In the genomic region with DNA sequence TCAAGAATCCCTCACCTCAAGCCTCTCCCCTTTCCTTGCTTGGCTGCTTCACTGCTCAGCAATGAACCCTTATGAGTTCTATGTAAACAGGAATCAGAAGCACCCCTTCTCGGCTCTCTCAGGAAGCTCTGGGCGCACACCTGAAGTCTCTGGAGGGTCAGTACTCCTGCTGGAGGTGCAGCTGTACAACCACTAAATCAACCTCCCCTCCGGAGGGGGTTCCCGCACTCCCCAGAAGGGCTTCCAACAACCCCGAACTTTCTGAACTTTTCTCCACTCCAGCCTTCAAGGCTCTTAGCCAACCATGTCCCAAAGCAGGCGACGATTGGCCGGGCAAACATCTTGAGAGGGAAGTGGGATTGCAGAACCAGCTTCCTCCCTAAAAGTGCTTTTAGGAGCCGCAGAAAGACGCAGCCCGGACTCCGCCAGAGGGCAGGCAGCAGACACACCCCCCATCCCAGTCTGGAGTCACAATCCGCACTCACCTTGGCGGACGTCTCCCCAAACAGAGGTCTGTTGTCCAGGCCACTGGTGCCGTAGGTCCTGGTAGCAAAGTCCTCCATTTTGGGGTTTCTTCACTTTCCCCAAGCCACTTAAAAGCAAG, we compare ENCODE assay signal across 8 cellular contexts. TPM values are rescaled to one million over a fixed set of nuclear protein-coding genes. Genes with fewer than 3 reads are reported as not detected.
DNase-seq lines count a peak whose midpoint lies in the region; ATAC-seq, FAIRE-seq and TF ChIP-seq lines count a peak whose summit lies in the region.

No MANE protein-coding gene starts in this region.

- POLR2A ChIA-PET in Panc1 (lab: Charles Lee), result interaction anchor here (0.6 kb wide), 1 partner anchor 772 kb away, joined by 3 read pairs; no protein-coding TSS in a partner anchor

- intact Hi-C loops in Panc1 (cut with micrococcal nuclease; ENCODE audit: unreplicated experiment) (no loop called here), psoas muscle (cut with DNase I) (no loop called here)

- peak overlapping the region; percentile 93 for H3K4me2 ChIP-seq in astrocyte (ENCODE audit: low read length)

- H3K79me2 ChIP-seq in astrocyte (ENCODE audit: insufficient read depth, low read length), result peaks cover 43% of the 10 kb centered on the region

- in situ Hi-C loops in Panc1 (cut with HindIII; ENCODE audit: low pct_unique_long_range_greater_than_20kb, low sequenced_read_pairs), result no loop called here

- BruUV-seq in Panc1 (replicated peaks; lab: Mats Ljungman, UMichigan), result no TSS peak

- no peaks in the 10 kb centered on the region for H3K9me3 Mint-ChIP-seq in astrocyte (ENCODE audit: unreplicated experiment)

- H3K27ac Mint-ChIP-seq in astrocyte (ENCODE audit: unreplicated experiment), result peak overlapping the region; percentile 73

- H4K20me1 ChIP-seq in astrocyte (ENCODE audit: insufficient read depth, low read length), result peaks cover 31% of the 10 kb centered on the region

- H3K4me3 Mint-ChIP-seq in astrocyte (ENCODE audit: unreplicated experiment), result peak overlapping the region; percentile 94

- H3K4me3 ChIP-seq in GM12864 (ENCODE audit: low read depth, low read length), result peak overlapping the region; percentile 93
- peak overlapping the region; percentile 72 to 93 for H3K4me3 ChIP-seq in Panc1 (ENCODE audit: low read depth in 2 of 2, low read length in 2 of 2)
- H3K4me3 ChIP-seq in astrocyte (ENCODE audit: insufficient read depth, low read depth, low read length), result peak overlapping the region; percentile 93
- peak overlapping the region; percentile 76 for H3K4me3 ChIP-seq in psoas muscle

- no peaks in the 10 kb centered on the region for H3K9me3 ChIP-seq in Panc1 (ENCODE audit: control insufficient read depth, insufficient read depth, low read depth, low read length)
- H3K9me3 ChIP-seq in astrocyte (ENCODE audit: insufficient read depth, low read depth, low read length), result no peaks in the 10 kb centered on the region
- no peaks in the 10 kb centered on the region for H3K9me3 ChIP-seq in psoas muscle

- no peak for TF ChIP-seq CTCF in GM12864 (IDR thresholded peaks at IDR 0.05; ENCODE audit: low read depth, low read length, missing control alignments)
- TF ChIP-seq CTCF in Panc1 (IDR thresholded peaks at IDR 0.05), result no peak
- TF ChIP-seq CTCF in astrocyte (IDR thresholded peaks at IDR 0.05; ENCODE audit: insufficient read depth, low read depth, low read length), result no peak
- no peak for TF ChIP-seq CTCF in psoas muscle (IDR thresholded peaks at IDR 0.05)

- peaks cover 3% of the 10 kb centered on the region; the same call in 1 of the 2 replicates for H3K36me3 ChIP-seq in Panc1 (ENCODE audit: control insufficient read depth, insufficient read depth, low read length)
- H3K36me3 ChIP-seq in astrocyte (ENCODE audit: insufficient read depth, low read length), result peaks cover 4% of the 10 kb centered on the region
- H3K36me3 ChIP-seq in psoas muscle (ENCODE audit: insufficient read depth in 1 of 2, low read depth in 1 of 2), result no peaks in the 10 kb centered on the region

- H3K27me3 ChIP-seq in Panc1 (ENCODE audit: control insufficient read depth, insufficient read depth, low read length) (peaks cover 16% of the 10 kb centered on the region), astrocyte (ENCODE audit: insufficient read depth, low read length) (peaks cover 3% of the 10 kb centered on the region), psoas muscle (ENCODE audit: insufficient read depth in 3 of 3, low read length in 2 of 3) (peaks cover 0 to 6% (median 0%) of the 10 kb centered on the region in 3 donors)

- no peaks in the 10 kb centered on the region for H3K36me3 Mint-ChIP-seq in astrocyte (ENCODE audit: low read depth, unreplicated experiment)

- H2AFZ ChIP-seq in astrocyte (ENCODE audit: low read depth, low read length), result peak overlapping the region; percentile 94

- peak overlapping the region; percentile 72 for H3K27ac ChIP-seq in Panc1 (ENCODE audit: low read length)
- peak overlapping the region; percentile 58 for H3K27ac ChIP-seq in astrocyte (ENCODE audit: low read depth, low read length)
- H3K27ac ChIP-seq in psoas muscle, result peak overlapping the region; percentile 72

- H3K4me1 ChIP-seq in Panc1 (ENCODE audit: control insufficient read depth, insufficient read depth, low read length) (peaks cover 18% of the 10 kb centered on the region), astrocyte (ENCODE audit: insufficient read depth, low read length) (peaks cover 12% of the 10 kb centered on the region), psoas muscle (peaks cover 9% of the 10 kb centered on the region)

- DNase-seq in GM12864 (ENCODE audit: low read depth), result no peak
- no peak for DNase-seq in Panc1 (ENCODE audit: low read depth, low spot score)
- peak; percentile 27 for DNase-seq in astrocyte (ENCODE audit: low read depth)
- DNase-seq in hepatic stellate cell (ENCODE audit: low spot score), result peak; percentile 56
- peak; percentile 59 to 80 for DNase-seq in psoas muscle
- no peak for DNase-seq in DMS153 (lab: John Stamatoyannopoulos, UW)
- DNase-seq in DMS153 treated with DMSO at 0.1 percent for 48 hours (lab: John Stamatoyannopoulos, UW; ENCODE audit: unreplicated experiment), result no peak

- H3K9ac ChIP-seq in astrocyte (ENCODE audit: low read length), result peak overlapping the region; percentile 95

- no peak for FAIRE-seq in astrocyte (lab: Jason Lieb, UNC)

- CTCF ChIA-PET in Panc1 (lab: Charles Lee), result no interaction called here

- ATAC-seq in HG02678 (IDR thresholded peaks at IDR 0.05; ENCODE audit: unreplicated experiment), result peak; percentile 5
- peak; percentile 70 for ATAC-seq in Panc1
- peak; percentile 4 to 52 (median 33) for ATAC-seq in psoas muscle

- WGBS in psoas muscle, 3 donors, result 5 to 10% (median 8%) methylated on average over 16 of the region's 16 CpGs

- peaks cover 15% of the 10 kb centered on the region for H3K4me1 Mint-ChIP-seq in astrocyte (ENCODE audit: low read depth, unreplicated experiment)

- H3K27me3 Mint-ChIP-seq in astrocyte (ENCODE audit: low read depth, unreplicated experiment), result peaks cover 2% of the 10 kb centered on the region

RNA-seq across cellular contexts. Expression of a gene that starts 0.5 kb away (rescaled TPM):
- 15.4 TPM for total RNA-seq in Panc1 (2021; ENCODE audit: unreplicated experiment)
- 14.4 TPM for polyA plus RNA-seq in Panc1 (2012; ENCODE audit: insufficient read length)
- 25.4 and 28.3 TPM in 2 replicates for total RNA-seq in astrocyte
- total RNA-seq in psoas muscle, result 1 to 10 TPM; 2.3 to 3.2 (median 2.6) TPM
- polyA plus RNA-seq in psoas muscle, result 1 to 10 TPM; 2.5 to 3.6 (median 3.2) TPM

Comparison
In these comparisons a context has a peak if more than half of its experiments do, and no peak if none do; other contexts are left out.
1. DNase-seq: peak in astrocyte (single experiment), hepatic stellate cell (single experiment) and psoas muscle (2 of 2); none in GM12864 (single experiment), Panc1 (single experiment), DMS153 (single experiment) and DMS153 treated with DMSO at 0.1 percent for 48 hours (single experiment).
2. ATAC-seq: peak in every context shown above with its lines; median percentile 70 in Panc1; 33 in psoas muscle; 5 in HG02678.
3. Peak in every context shown above with its lines, with median percentiles within 50 percentile points of each other: H3K4me3 ChIP-seq and H3K27ac ChIP-seq.